In genomic region chr16:84885024-84885910, GRCh38 we compare ENCODE assay signal across 9 cellular contexts.
DNase-seq lines count a peak whose midpoint lies in the region; ATAC-seq and TF ChIP-seq lines count a peak whose summit lies in the region.
"Had no signal": no experiment of that assay in that cellular context is flagged by ENCODE, and none has a peak within 500 bp of the region (broad histone marks: within the 10 kb centered on the region; RNA-seq: fewer than 3 reads in every experiment).

No MANE protein-coding gene starts in this region.

- TF ChIP-seq EP300 in esophagus muscularis mucosa (IDR thresholded peaks at IDR 0.05) = no peak

- TF ChIP-seq CTCF in esophagus muscularis mucosa (IDR thresholded peaks at IDR 0.05) = no peak

- intact Hi-C loops in esophagus muscularis mucosa (cut with DNase I) = no loop called here

- H3K4me3 ChIP-seq in esophagus muscularis mucosa (peak overlapping the region in 1 of 4 donors; percentile 12), mesodermal cell (ENCODE audit: extremely low read depth, insufficient read depth, low read length, poor library complexity, severe bottlenecking) (no peak overlapping the region)

- H3K9me3 ChIP-seq in esophagus muscularis mucosa (no peaks in the 10 kb centered on the region), mesodermal cell (ENCODE audit: control insufficient read depth, low read length) (no peaks in the 10 kb centered on the region)

- 71% methylated on average over 22 of the region's 22 CpGs for WGBS in esophagus muscularis mucosa
- WGBS in mesodermal cell (ENCODE audit: insufficient coverage in 2 of 2), 2 experiments = 51 to 55% methylated on average over 18 to 21 of the region's 22 CpGs

- H3K27ac ChIP-seq in esophagus muscularis mucosa (replicated peaks in 1 of 4) (peak overlapping the region; percentile 26 to 54 (median 46)), mesodermal cell (ENCODE audit: low read depth, low read length, severe bottlenecking) (peak overlapping the region; percentile 83), temporal lobe (ENCODE audit: low read depth, low read length) (peak overlapping the region; percentile 17)

- peaks cover 42 to 98% (median 86%) of the 10 kb centered on the region in 4 donors for H3K36me3 ChIP-seq in esophagus muscularis mucosa
- H3K36me3 ChIP-seq in mesodermal cell (ENCODE audit: control insufficient read depth, insufficient read depth, low read length) = no peaks in the 10 kb centered on the region

- no peak for TF ChIP-seq POLR2A in esophagus muscularis mucosa (IDR thresholded peaks at IDR 0.05; ENCODE audit: low read depth)

- H3K4me1 ChIP-seq in esophagus muscularis mucosa (peaks cover 7 to 49% (median 40%) of the 10 kb centered on the region in 4 donors), mesodermal cell (ENCODE audit: control insufficient read depth, insufficient read depth, low read length, poor library complexity, severe bottlenecking) (peaks cover 33% of the 10 kb centered on the region)

- in situ Hi-C loops in SK-MEL-5 (cut with HindIII; ENCODE audit: low pct_unique_long_range_greater_than_20kb, low sequenced_read_pairs) (no loop called here), KBM-7 (cut with MboI; ENCODE audit: low pct_unique_long_range_greater_than_20kb, low sequenced_read_pairs) (no loop called here)

- ATAC-seq in GM19455 (IDR thresholded peaks at IDR 0.05; ENCODE audit: unreplicated experiment) = no peak
- ATAC-seq: activated T-cell treated with anti-CD3 and anti-CD28 coated beads, Interleukin-2, amount 50 U/mL, for 72 hours had no signal

- H3K27me3 ChIP-seq in esophagus muscularis mucosa = no peaks in the 10 kb centered on the region

- DNase-seq in SK-MEL-5 (ENCODE audit: low read depth, low spot score) (peak; percentile 72), esophagus muscularis mucosa (ENCODE audit: extremely low spot score) (no peak), KBM-7 (no peak)
- DNase-seq in effector CD8-positive, alpha-beta T cell (lab: John Stamatoyannopoulos, UW) = no peak
- DNase-seq: activated T-cell treated with anti-CD3 and anti-CD28 coated beads, Interleukin-2, amount 50 U/mL, for 72 hours; NCI-H1694 had no signal

Comparison
In these comparisons a context has a peak if more than half of its experiments do, and no peak if none do; other contexts are left out.
1. H3K27ac ChIP-seq: peak in every context shown above with its lines; median percentile 83 in mesodermal cell; 46 in esophagus muscularis mucosa; 17 in temporal lobe.